Comparison of ENCODE assay signal across 12 cellular contexts in the genomic region with DNA sequence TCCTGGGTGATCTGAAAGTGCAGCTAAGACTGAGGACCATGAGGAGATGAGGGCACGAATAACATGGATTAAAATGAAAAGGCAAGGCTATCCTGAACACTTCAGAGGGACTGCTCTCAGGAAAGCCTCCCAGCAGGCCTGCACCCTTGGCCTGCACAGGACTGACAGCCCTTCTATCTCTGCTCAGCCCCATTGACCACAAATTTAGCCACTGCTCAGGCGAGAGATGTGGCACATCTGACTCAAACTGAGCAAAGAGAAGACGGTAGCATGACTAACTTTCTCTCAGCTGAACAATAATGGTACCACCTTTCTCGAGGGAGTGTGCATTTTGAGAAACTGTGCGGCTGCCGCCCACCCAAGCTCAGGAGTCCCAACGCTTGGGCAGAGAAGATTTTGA.
DNase-seq lines count a peak whose midpoint lies in the region; ATAC-seq, FAIRE-seq and TF ChIP-seq lines count a peak whose summit lies in the region.
"Had no signal": no experiment of that assay in that cellular context is flagged by ENCODE, and none has a peak within 500 bp of the region (broad histone marks: within the 10 kb centered on the region; RNA-seq: fewer than 3 reads in every experiment).

No MANE protein-coding gene starts in this region.

- H2BK20ac ChIP-seq in H1 (ENCODE audit: low read length), result no peak overlapping the region

- FAIRE-seq in H1 (lab: Jason Lieb, UNC), result no peak
- FAIRE-seq: A204.1 had no signal

- DNase-seq in activated CD4-positive, alpha-beta T cell treated with anti-CD3 and anti-CD28 coated beads, Interleukin-2, amount 50 U/mL, for 48 hours, result peak; percentile 40 to 53
- no peak for DNase-seq in activated CD4-positive, alpha-beta T cell treated with anti-CD3 and anti-CD28 coated beads, Interleukin-2, amount 50 U/mL, for 4 hours
- no peak for DNase-seq in H1 (ENCODE audit: low read depth in 1 of 2, low spot score in 2 of 2)
- no peak for DNase-seq in activated gamma-delta T cell (lab: John Stamatoyannopoulos, UW)
- DNase-seq in adrenal gland, result no peak
- DNase-seq in tibial artery, result no peak
- DNase-seq: naive thymus-derived CD8-positive, alpha-beta T cell; NCI-H1092; stimulated activated CD4-positive, alpha-beta T cell treated with anti-CD3 and anti-CD28 coated beads, Interleukin-12 subunit alpha, Interleukin-12 subunit beta, amount 100 ng/mL, for 4 hours had no signal

- no peak overlapping the region for H4K91ac ChIP-seq in H1 (replicated peaks; ENCODE audit: insufficient read length, low read length)

- no peaks in the 10 kb centered on the region for H3K79me1 ChIP-seq in H1 (ENCODE audit: low read depth, low read length)

- H4K5ac ChIP-seq in H1 (ENCODE audit: insufficient read length, low read depth, low read length), result no peak overlapping the region

- WGBS in H1 (ENCODE audit: extremely low coverage in 1 of 2, insufficient coverage in 1 of 2, insufficient read length in 1 of 2, insufficient replicate concordance in 2 of 2, low coverage in 1 of 2, low lambda C conversion rate in 2 of 2, missing lambda C conversion rate in 1 of 2), 2 experiments, result 87% methylated on average over 7 of the region's 7 CpGs; no CpG with 5 or more reads in 1 of the 2 experiments
- 88 to 94% (median 92%) methylated on average over 5 to 7 of the region's 7 CpGs for WGBS in adrenal gland, 4 donors

- H3K18ac ChIP-seq in H1 (ENCODE audit: extremely low read depth, low read length), result no peak overlapping the region

- no peak overlapping the region for H3K4me2 ChIP-seq in H1 (ENCODE audit: insufficient read depth in 1 of 2, low read depth in 2 of 2, low read length in 2 of 2)

- TF ChIP-seq POLR2A in H1 (IDR thresholded peaks at IDR 0.05; ENCODE audit: control extremely low read depth in 1 of 2, low read depth in 2 of 2, low read length in 2 of 2) (no peak), adrenal gland (IDR thresholded peaks at IDR 0.05) (no peak)

- no peak for TF ChIP-seq RAD21 in H1 (IDR thresholded peaks at IDR 0.05 in 1 of 2, conservative IDR thresholded peaks at IDR 0.05 in 1 of 2; ENCODE audit: low read depth in 2 of 2, low read length in 2 of 2)

- peak; percentile 39 for ATAC-seq in GM21423 (IDR thresholded peaks at IDR 0.05; ENCODE audit: unreplicated experiment)
- ATAC-seq in HG03095 (IDR thresholded peaks at IDR 0.05; ENCODE audit: unreplicated experiment), result peak; percentile 53
- ATAC-seq: naive thymus-derived CD8-positive, alpha-beta T cell had no signal

- no peak overlapping the region for H2BK5ac ChIP-seq in H1 (ENCODE audit: low read depth, low read length)

- no peak overlapping the region for H3K9ac ChIP-seq in H1 (replicated peaks in 1 of 4; ENCODE audit: extremely low read depth in 1 of 4, low read depth in 3 of 4, low read length in 3 of 4)

- TF ChIP-seq CTCF in H1 (IDR thresholded peaks at IDR 0.05; ENCODE audit: control extremely low read depth in 1 of 3, insufficient read depth in 1 of 3, low read depth in 1 of 3, low read length in 3 of 3), result no peak
- no peak for TF ChIP-seq CTCF in adrenal gland (IDR thresholded peaks at IDR 0.05)
- TF ChIP-seq CTCF in tibial artery (IDR thresholded peaks at IDR 0.05), result no peak

- H4K20me1 ChIP-seq in H1 (replicated peaks in 1 of 2; ENCODE audit: control insufficient read depth in 1 of 2, insufficient read depth in 2 of 2, low read length in 2 of 2), result no peaks in the 10 kb centered on the region

- TF ChIP-seq EP300 in H1 (IDR thresholded peaks at IDR 0.05; ENCODE audit: borderline replicate concordance in 1 of 2, low read depth in 2 of 2, low read length in 2 of 2), result no peak

- no peak overlapping the region for H3K56ac ChIP-seq in H1 (replicated peaks; ENCODE audit: insufficient read length, low read depth, low read length)

- 0 out of 2 replicates have a peak overlapping the region, but pooled peaks have one; percentile 1 for H2BK15ac ChIP-seq in H1 (ENCODE audit: low read length)

- H3K27me3 ChIP-seq in H1 (replicated peaks in 1 of 4; ENCODE audit: control insufficient read depth in 3 of 4, extremely low read depth in 1 of 4, insufficient read depth in 3 of 4, low read length in 3 of 4) (peaks cover 0 to 1% (median 0%) of the 10 kb centered on the region in 4 experiments; a peak in 1 of 7 replicates), adrenal gland (no peaks in the 10 kb centered on the region), tibial artery (no peaks in the 10 kb centered on the region)

- H2BK12ac ChIP-seq in H1 (ENCODE audit: low read depth, low read length), result no peak overlapping the region

- no peak overlapping the region for H3K27ac ChIP-seq in H1 (ENCODE audit: low read depth, low read length)
- no peak overlapping the region for H3K27ac ChIP-seq in adrenal gland
- no peak overlapping the region for H3K27ac ChIP-seq in tibial artery

- H3K14ac ChIP-seq in H1 (ENCODE audit: insufficient read length), result no peak overlapping the region

- H2AK5ac ChIP-seq in H1 (ENCODE audit: low read depth, low read length), result no peak overlapping the region

- H3K4me3 ChIP-seq in H1 (ENCODE audit: extremely low read depth in 1 of 4, insufficient read depth in 2 of 4, low read depth in 3 of 4, low read length in 4 of 4) (no peak overlapping the region), adrenal gland (no peak overlapping the region), tibial artery (no peak overlapping the region)

- no peak overlapping the region for H2BK120ac ChIP-seq in H1 (replicated peaks; ENCODE audit: low read depth, low read length)

- CTCF ChIA-PET in H1 (lab: Charles Lee; ENCODE audit: partially characterized antibody), result interaction anchor here (0.6 to 1.7 kb wide), 11 partner anchors 8 to 430 kb away, joined by 3 to 5 read pairs (median 4); no protein-coding TSS in a partner anchor

- H4K8ac ChIP-seq in H1 (ENCODE audit: extremely low read depth, insufficient read depth, low read length), result no peak overlapping the region

- intact Hi-C loops in adrenal gland (cut with DNase I), result loop anchor here (5.0 to 10.0 kb wide), 2 partner anchors 346 to 429 kb away; a partner anchor contains a TSS
- intact Hi-C loops in tibial artery (cut with DNase I; ENCODE audit: low total_unique reads), result loop anchor here (2.0 kb wide), 1 partner anchor 429 kb away; no protein-coding TSS in a partner anchor

- H3K9me3 ChIP-seq in H1 (ENCODE audit: insufficient read depth in 2 of 2, low read depth in 1 of 2, low read length in 1 of 2) (no peaks in the 10 kb centered on the region), adrenal gland (replicated peaks in 1 of 3) (no peaks in the 10 kb centered on the region), tibial artery (no peaks in the 10 kb centered on the region)

- H3K4me1 ChIP-seq in H1 (replicated peaks in 1 of 4; ENCODE audit: control insufficient read depth in 3 of 4, insufficient read depth in 4 of 4, low read length in 3 of 4) (peaks cover 0 to 2% (median 0%) of the 10 kb centered on the region in 4 experiments; a peak in 1 of 7 replicates), adrenal gland (replicated peaks in 1 of 2) (peaks cover 0 to 8% of the 10 kb centered on the region in 2 donors), tibial artery (peaks cover 0 to 6% (median 0%) of the 10 kb centered on the region in 4 donors)

- H3K23ac ChIP-seq in H1 (ENCODE audit: insufficient read length), result no peak overlapping the region

- H3K79me2 ChIP-seq in H1 (ENCODE audit: control insufficient read depth in 1 of 2, insufficient read depth in 2 of 2, low read length in 2 of 2), result no peaks in the 10 kb centered on the region

- POLR2A ChIA-PET in H1 (lab: Charles Lee; ENCODE audit: partially characterized antibody), result no interaction called here

- H2AFZ ChIP-seq in H1 (ENCODE audit: low read length), result no peak overlapping the region

- no peaks in the 10 kb centered on the region for H3K36me3 ChIP-seq in H1 (ENCODE audit: control insufficient read depth in 2 of 4, insufficient read depth in 4 of 4, low read length in 3 of 4)
- no peaks in the 10 kb centered on the region for H3K36me3 ChIP-seq in adrenal gland (replicated peaks in 1 of 2)
- H3K36me3 ChIP-seq in tibial artery, result no peaks in the 10 kb centered on the region

- H3K23me2 ChIP-seq in H1 (ENCODE audit: low read depth, low read length), result no peaks in the 10 kb centered on the region; the same call in 1 of the 2 replicates

- no peak overlapping the region for H3K4ac ChIP-seq in H1 (replicated peaks; ENCODE audit: insufficient read length, low read depth, low read length)

TF ChIP-seq in H1, 55 proteins besides CTCF, POLR2A, EP300 and RAD21:
- TF ChIP-seq KDM1A (IDR thresholded peaks at IDR 0.05; ENCODE audit: borderline replicate concordance, low read length), result no peak
- TF ChIP-seq SAP30 (IDR thresholded peaks at IDR 0.05; ENCODE audit: insufficient read depth, insufficient replicate concordance, low read length), result no peak
- TF ChIP-seq NRF1 (IDR thresholded peaks at IDR 0.05; ENCODE audit: low read depth, low read length), result no peak
- no peak for TF ChIP-seq CHD1 (IDR thresholded peaks at IDR 0.05; ENCODE audit: low read depth, low read length)
- no peak for TF ChIP-seq SRF (IDR thresholded peaks at IDR 0.05; ENCODE audit: low read depth, low read length)
- TF ChIP-seq SP1 (IDR thresholded peaks at IDR 0.05; ENCODE audit: low read depth, low read length), result no peak
- no peak for TF ChIP-seq RXRA (IDR thresholded peaks at IDR 0.05; ENCODE audit: insufficient read depth, low read depth, low read length)
- TF ChIP-seq POLR2AphosphoS5 (IDR thresholded peaks at IDR 0.05; ENCODE audit: low read depth, low read length), result no peak
- TF ChIP-seq, protein P1, sequence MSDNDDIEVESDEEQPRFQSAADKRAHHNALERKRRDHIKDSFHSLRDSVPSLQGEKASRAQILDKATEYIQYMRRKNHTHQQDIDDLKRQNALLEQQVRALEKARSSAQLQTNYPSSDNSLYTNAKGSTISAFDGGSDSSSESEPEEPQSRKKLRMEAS (IDR thresholded peaks at IDR 0.05), result no peak
- no peak for TF ChIP-seq JUN (IDR thresholded peaks at IDR 0.05; ENCODE audit: low read depth, low read length)
- no peak for TF ChIP-seq JUND (IDR thresholded peaks at IDR 0.05; ENCODE audit: low read length)
- no peak for TF ChIP-seq HDAC6 (IDR thresholded peaks at IDR 0.05; ENCODE audit: low read depth, low read length)
- TF ChIP-seq BCL11A (IDR thresholded peaks at IDR 0.05; ENCODE audit: low read depth in 2 of 2, low read length in 2 of 2), result no peak
- TF ChIP-seq NANOG (IDR thresholded peaks at IDR 0.05; ENCODE audit: insufficient read depth, low read depth, low read length, poor library complexity, severe bottlenecking), result no peak
- no peak for TF ChIP-seq SP4 (IDR thresholded peaks at IDR 0.05; ENCODE audit: low read length)
- TF ChIP-seq GABPA (IDR thresholded peaks at IDR 0.05; ENCODE audit: borderline replicate concordance, insufficient read depth, low read length), result no peak
- no peak for TF ChIP-seq CREB1 (IDR thresholded peaks at IDR 0.05)
- no peak for TF ChIP-seq EZH2 (IDR thresholded peaks at IDR 0.05; ENCODE audit: low read depth, low read length, severe bottlenecking)

Comparison
In these comparisons a context has a peak if more than half of its experiments do, and no peak if none do; other contexts are left out.
1. DNase-seq: peak in activated CD4-positive, alpha-beta T cell treated with anti-CD3 and anti-CD28 coated beads, Interleukin-2, amount 50 U/mL, for 48 hours (2 of 2); none in activated CD4-positive, alpha-beta T cell treated with anti-CD3 and anti-CD28 coated beads, Interleukin-2, amount 50 U/mL, for 4 hours (0 of 2), H1 (0 of 2), activated gamma-delta T cell (single experiment), adrenal gland (0 of 7) and tibial artery (0 of 2).